10 cellular contexts compared by ENCODE assay signal in the genomic region with DNA sequence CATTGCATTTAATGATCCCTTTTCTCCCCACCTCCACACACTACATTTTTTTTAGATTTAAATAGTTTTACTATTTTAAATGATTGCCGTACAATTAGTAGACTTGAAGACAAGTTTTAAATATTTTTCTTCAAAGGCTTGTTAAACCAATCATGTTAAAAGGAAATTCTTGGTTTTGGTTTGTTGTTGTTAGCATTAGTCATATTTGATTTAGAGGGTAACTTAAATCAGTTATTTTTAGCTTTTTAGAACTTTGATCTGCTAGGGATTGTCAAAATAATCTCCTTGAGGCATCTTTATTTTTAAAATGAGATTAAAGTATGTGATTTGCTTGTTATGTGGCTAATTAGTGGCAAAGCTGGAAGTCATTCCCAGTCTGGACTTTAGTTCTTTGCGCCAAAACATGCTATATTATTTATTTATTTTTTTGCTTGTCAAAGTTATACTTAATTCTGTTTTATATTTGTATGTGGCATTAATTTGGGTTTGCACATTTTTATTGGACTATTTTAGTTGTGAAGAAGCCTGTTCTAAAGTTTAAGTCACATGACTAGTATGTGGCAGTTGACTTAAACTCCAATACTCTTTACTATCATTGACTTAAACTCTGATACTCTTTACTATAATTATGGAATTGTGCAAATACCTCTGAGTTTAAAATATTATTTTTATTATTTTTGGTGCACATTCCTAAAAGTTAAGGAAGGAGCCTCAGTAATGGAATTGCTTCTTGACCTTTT.
DNase-seq lines count a peak whose midpoint lies in the region; ATAC-seq, FAIRE-seq and TF ChIP-seq lines count a peak whose summit lies in the region.
"Had no signal": no experiment of that assay in that cellular context is flagged by ENCODE, and none has a peak within 500 bp of the region (broad histone marks: within the 10 kb centered on the region; RNA-seq: fewer than 3 reads in every experiment).

No MANE protein-coding gene starts in this region.

- H3K4me3 ChIP-seq in OCI-LY3 (ENCODE audit: low read length) (peak overlapping the region; percentile 96; the same call in 1 of the 2 replicates), parathyroid adenoma (ENCODE audit: low read depth, low read length) (peak overlapping the region; percentile 76)

- no peak overlapping the region for H3K27ac ChIP-seq in OCI-LY3 (ENCODE audit: low read length)
- no peak overlapping the region for H3K27ac ChIP-seq in parathyroid adenoma

- H3K9ac ChIP-seq in OCI-LY3 (ENCODE audit: low read length): no peak overlapping the region
- H3K9ac ChIP-seq in parathyroid adenoma: no peak overlapping the region

- peak; percentile 72 for FAIRE-seq in endometrium (lab: Jason Lieb, UNC)

- peaks cover 28% of the 10 kb centered on the region for H4K20me1 ChIP-seq in OCI-LY3 (ENCODE audit: insufficient read depth, low read length)

- peaks cover 31% of the 10 kb centered on the region for H3K4me1 ChIP-seq in OCI-LY3 (ENCODE audit: low read length)
- peaks cover 7% of the 10 kb centered on the region for H3K4me1 ChIP-seq in parathyroid adenoma

- ATAC-seq in HG03520 (IDR thresholded peaks at IDR 0.05; ENCODE audit: unreplicated experiment): no peak

- H3K27me3 ChIP-seq in OCI-LY3 (ENCODE audit: low read depth, low read length): no peaks in the 10 kb centered on the region
- no peaks in the 10 kb centered on the region for H3K27me3 ChIP-seq in parathyroid adenoma (ENCODE audit: control insufficient read depth, insufficient read depth, low read length)

- H3K9me3 ChIP-seq in OCI-LY3 (ENCODE audit: insufficient read depth, low read length) (no peaks in the 10 kb centered on the region), parathyroid adenoma (ENCODE audit: control insufficient read depth, low read length) (no peaks in the 10 kb centered on the region)

- H2AFZ ChIP-seq in OCI-LY3 (ENCODE audit: low read depth, low read length): no peak overlapping the region
- H2AFZ ChIP-seq in parathyroid adenoma: no peak overlapping the region

- H3K36me3 ChIP-seq in OCI-LY3 (replicated peaks; ENCODE audit: low read depth, low read length) (peaks cover 25% of the 10 kb centered on the region), parathyroid adenoma (ENCODE audit: control insufficient read depth, insufficient read depth, low read length) (no peaks in the 10 kb centered on the region)

- H3K4me2 ChIP-seq in OCI-LY3 (ENCODE audit: low read length): peak overlapping the region; percentile 94
- peak overlapping the region; percentile 81 for H3K4me2 ChIP-seq in parathyroid adenoma (ENCODE audit: low read length)

- TF ChIP-seq CTCF in OCI-LY3 (IDR thresholded peaks at IDR 0.05; ENCODE audit: low read depth, low read length) (no peak), parathyroid adenoma (IDR thresholded peaks at IDR 0.05) (no peak)

- DNase-seq in ELR (ENCODE audit: low read depth) (peak; percentile 44), Kasumi-1 (lab: John Stamatoyannopoulos, UW) (no peak), NCI-H2107 treated with DMSO at 0.1 percent for 48 hours (lab: John Stamatoyannopoulos, UW; ENCODE audit: unreplicated experiment) (no peak)
- no peak for DNase-seq in NK-92 treated with Interleukin-12 subunit alpha and Interleukin-12 subunit beta, amount 100 ng/mL, for 24 hours (lab: John Stamatoyannopoulos, UW)
- DNase-seq: midbrain, NCI-H526 had no signal

- peaks cover 78% of the 10 kb centered on the region for H3K79me2 ChIP-seq in OCI-LY3 (ENCODE audit: low read length)
- peaks cover 35% of the 10 kb centered on the region for H3K79me2 ChIP-seq in parathyroid adenoma
